In genomic region chr17:79810138-79811027, GRCh38 we compare ENCODE assay signal across 8 cellular contexts. TPM values are rescaled to one million over a fixed set of nuclear protein-coding genes. Genes with fewer than 3 reads are reported as not detected.
A peak's percentile ranks its signal among the peaks of the same experiment; 100 is the strongest.
DNase-seq lines count a peak whose midpoint lies in the region; ATAC-seq and TF ChIP-seq lines count a peak whose summit lies in the region.

No MANE protein-coding gene starts in this region.

- no peak for TF ChIP-seq CTCF in cardiac muscle cell (IDR thresholded peaks at IDR 0.05; ENCODE audit: low read depth, low read length)

- peak; percentile 61 for DNase-seq in ELR (ENCODE audit: low read depth)
- DNase-seq in NCI-H1092 treated with DMSO at 0.1 percent for 48 hours (lab: John Stamatoyannopoulos, UW) = peak; percentile 92
- peak; percentile 94 for DNase-seq in SK-MEL-5 (ENCODE audit: low read depth, low spot score)
- DNase-seq in activated naive CD4-positive, alpha-beta T cell treated with Interleukin-2 at 50 U/mL for 16 hours = peak; percentile 80
- DNase-seq in cardiac muscle cell (ENCODE audit: low read depth in 1 of 2, low spot score in 1 of 2) = peak; percentile 85 to 96
- peak; percentile 68 for DNase-seq in putamen (ENCODE audit: low spot score)
- no peak for DNase-seq in mesenteric fat pad (ENCODE audit: low spot score)

- in situ Hi-C loops in SK-MEL-5 (cut with HindIII; ENCODE audit: low pct_unique_long_range_greater_than_20kb, low sequenced_read_pairs) = no loop called here

- H3K27ac ChIP-seq in cardiac muscle cell = peak overlapping the region; percentile 92

- H3K4me1 ChIP-seq in cardiac muscle cell (ENCODE audit: low read depth) = peaks cover 27% of the 10 kb centered on the region

- ATAC-seq in HG02571 (IDR thresholded peaks at IDR 0.05; ENCODE audit: unreplicated experiment) = peak; percentile 69

- peak overlapping the region; percentile 41 for H3K4me3 ChIP-seq in cardiac muscle cell

- H3K9me3 ChIP-seq in cardiac muscle cell (ENCODE audit: low read depth) = no peaks in the 10 kb centered on the region

- peaks cover 82% of the 10 kb centered on the region for H3K27me3 ChIP-seq in cardiac muscle cell

- no peaks in the 10 kb centered on the region for H3K36me3 ChIP-seq in cardiac muscle cell

RNA-seq across cellular contexts. Expression of gene CBX8, which starts 13.5 kb away (rescaled TPM):
- total RNA-seq in SK-MEL-5 (2014; rRNA removed; shearing (Covaris generic)) = 31.3 and 34.4 TPM in 2 replicates
- polyA plus RNA-seq in SK-MEL-5 (2015; cell fraction: cytosol; rRNA removed) = 16.1 and 27.3 TPM in 2 replicates
- polyA plus RNA-seq in SK-MEL-5 (2015; cell fraction: nucleus; rRNA removed) = 30.6 and 35.7 TPM in 2 replicates
- total RNA-seq in cardiac muscle cell = 16.7 and 20.3 TPM in 2 replicates
- polyA plus RNA-seq in cardiac muscle cell = 8.2 and 13.8 TPM in 2 replicates
- 7.5 TPM for total RNA-seq in mesenteric fat pad

RNA-seq across cellular contexts. Expression of gene CBX4, which starts 28.9 kb away (rescaled TPM):
- total RNA-seq in SK-MEL-5 (2014; rRNA removed; shearing (Covaris generic)) = 120 and 128 TPM in 2 replicates
- 243 and 286 TPM in 2 replicates for polyA plus RNA-seq in SK-MEL-5 (2015; cell fraction: cytosol; rRNA removed)
- 260 and 320 TPM in 2 replicates for polyA plus RNA-seq in SK-MEL-5 (2015; cell fraction: nucleus; rRNA removed)
- 78.2 and 91.6 TPM in 2 replicates for total RNA-seq in cardiac muscle cell
- polyA plus RNA-seq in cardiac muscle cell = 43.6 and 51.9 TPM in 2 replicates
- 16.9 TPM for total RNA-seq in mesenteric fat pad

RNA-seq across cellular contexts. Expression of gene CBX2, which starts 32.4 kb away (rescaled TPM):
- 18.0 and 18.4 TPM in 2 replicates for total RNA-seq in SK-MEL-5 (2014; rRNA removed; shearing (Covaris generic))
- polyA plus RNA-seq in SK-MEL-5 (2015; cell fraction: cytosol; rRNA removed) = 24.5 and 29.7 TPM in 2 replicates
- 59.6 and 70.5 TPM in 2 replicates for polyA plus RNA-seq in SK-MEL-5 (2015; cell fraction: nucleus; rRNA removed)
- total RNA-seq in cardiac muscle cell (35.3 and 51.1 TPM in 2 replicates), mesenteric fat pad (2.9 TPM)
- 25.8 and 28.8 TPM in 2 replicates for polyA plus RNA-seq in cardiac muscle cell
